8 cellular contexts compared by ENCODE assay signal in the genomic region with DNA sequence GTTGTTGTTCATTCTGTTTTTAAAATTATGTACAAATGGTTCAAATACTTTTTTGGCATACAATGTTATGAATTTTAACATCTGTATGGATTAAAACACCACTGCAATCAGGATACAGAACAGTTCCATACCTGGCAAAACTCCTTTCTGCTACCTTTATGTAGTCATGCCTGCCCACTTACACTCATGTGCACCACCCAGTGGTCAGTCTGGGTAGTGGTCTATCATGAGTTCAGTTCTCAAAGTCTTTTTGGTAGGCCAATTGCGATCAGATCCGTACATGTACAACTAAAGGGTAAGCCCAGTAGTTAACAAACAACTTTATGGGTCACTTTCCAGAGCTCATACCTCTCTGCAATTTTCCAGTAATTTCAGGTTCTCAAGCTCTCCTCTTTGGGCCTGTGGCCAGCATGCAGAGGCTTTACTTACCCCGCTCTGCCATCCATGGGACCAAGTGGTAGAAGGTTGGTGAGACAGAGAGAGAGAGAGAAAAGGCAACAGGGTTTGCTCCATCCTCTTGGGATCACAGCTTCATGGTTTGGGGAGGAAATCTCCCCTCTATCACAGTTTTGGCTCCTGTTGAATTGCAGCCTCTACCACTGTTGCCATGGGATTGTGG.
DNase-seq lines count a peak whose midpoint lies in the region; ATAC-seq and TF ChIP-seq lines count a peak whose summit lies in the region.

No MANE protein-coding gene starts in this region.

- H3K27me3 ChIP-seq in ascending aorta = no peaks in the 10 kb centered on the region

- H3K4me3 Mint-ChIP-seq in Calu3 (ENCODE audit: low read depth, unreplicated experiment) = no peak overlapping the region

- no peak overlapping the region for H3K27ac Mint-ChIP-seq in Calu3 (ENCODE audit: unreplicated experiment)

- ATAC-seq in GM19372 (IDR thresholded peaks at IDR 0.05; ENCODE audit: low read depth, unreplicated experiment) (peak; percentile 89), HG03469 (IDR thresholded peaks at IDR 0.05; ENCODE audit: unreplicated experiment) (no peak)

- TF ChIP-seq CTCF in Calu3 (IDR thresholded peaks at IDR 0.05; ENCODE audit: unreplicated experiment) (peak; percentile 41), ascending aorta (IDR thresholded peaks at IDR 0.05) (peak; percentile 54 to 80 (median 74))

- CTCF ChIA-PET in Calu3 (lab: Charles Lee) = no interaction called here

- H3K36me3 ChIP-seq in ascending aorta = no peaks in the 10 kb centered on the region

- no peaks in the 10 kb centered on the region for H3K36me3 Mint-ChIP-seq in Calu3 (ENCODE audit: insufficient read depth, unreplicated experiment)

- intact Hi-C loops in Calu3 (cut with micrococcal nuclease; ENCODE audit: unreplicated experiment) (loop anchor here (2.0 kb wide), 2 partner anchors 387 to 395 kb away; no protein-coding TSS in a partner anchor), ascending aorta (cut with DNase I) (no loop called here)

- no peaks in the 10 kb centered on the region for H3K9me3 Mint-ChIP-seq in Calu3 (ENCODE audit: low read depth, unreplicated experiment)

- DNase-seq in Calu3 = peak; percentile 71
- DNase-seq in HS-5 (ENCODE audit: low read depth) = peak; percentile 33
- peak; percentile 13 to 43 (median 24) for DNase-seq in T-helper 1 cell
- peak in 1 of 2 donors; percentile 83 for DNase-seq in ascending aorta (ENCODE audit: low spot score in 2 of 2)
- peak; percentile 62 for DNase-seq in iPS DF 4.7 (ENCODE audit: extremely low read depth, low spot score)
- DNase-seq in stimulated activated CD4-positive, alpha-beta T cell treated with anti-CD3 and anti-CD28 coated beads, Interleukin-15, amount 100 ng/mL, for 48 hours (ENCODE audit: low read depth in 2 of 2) = peak; percentile 30 to 46

- H3K9me3 ChIP-seq in ascending aorta = no peaks in the 10 kb centered on the region

- H3K27ac ChIP-seq in ascending aorta = no peak overlapping the region

- H3K4me1 ChIP-seq in ascending aorta = no peaks in the 10 kb centered on the region

- H3K4me1 Mint-ChIP-seq in Calu3 (ENCODE audit: low read depth, unreplicated experiment) = no peaks in the 10 kb centered on the region

- H3K27me3 Mint-ChIP-seq in Calu3 (ENCODE audit: unreplicated experiment) = peaks cover 8% of the 10 kb centered on the region

- BruUV-seq in Calu3 (replicated peaks; lab: Mats Ljungman, UMichigan) = no TSS peak

- H3K4me3 ChIP-seq in ascending aorta = no peak overlapping the region
